1 cellular context compared by ENCODE assay signal in the genomic region with DNA sequence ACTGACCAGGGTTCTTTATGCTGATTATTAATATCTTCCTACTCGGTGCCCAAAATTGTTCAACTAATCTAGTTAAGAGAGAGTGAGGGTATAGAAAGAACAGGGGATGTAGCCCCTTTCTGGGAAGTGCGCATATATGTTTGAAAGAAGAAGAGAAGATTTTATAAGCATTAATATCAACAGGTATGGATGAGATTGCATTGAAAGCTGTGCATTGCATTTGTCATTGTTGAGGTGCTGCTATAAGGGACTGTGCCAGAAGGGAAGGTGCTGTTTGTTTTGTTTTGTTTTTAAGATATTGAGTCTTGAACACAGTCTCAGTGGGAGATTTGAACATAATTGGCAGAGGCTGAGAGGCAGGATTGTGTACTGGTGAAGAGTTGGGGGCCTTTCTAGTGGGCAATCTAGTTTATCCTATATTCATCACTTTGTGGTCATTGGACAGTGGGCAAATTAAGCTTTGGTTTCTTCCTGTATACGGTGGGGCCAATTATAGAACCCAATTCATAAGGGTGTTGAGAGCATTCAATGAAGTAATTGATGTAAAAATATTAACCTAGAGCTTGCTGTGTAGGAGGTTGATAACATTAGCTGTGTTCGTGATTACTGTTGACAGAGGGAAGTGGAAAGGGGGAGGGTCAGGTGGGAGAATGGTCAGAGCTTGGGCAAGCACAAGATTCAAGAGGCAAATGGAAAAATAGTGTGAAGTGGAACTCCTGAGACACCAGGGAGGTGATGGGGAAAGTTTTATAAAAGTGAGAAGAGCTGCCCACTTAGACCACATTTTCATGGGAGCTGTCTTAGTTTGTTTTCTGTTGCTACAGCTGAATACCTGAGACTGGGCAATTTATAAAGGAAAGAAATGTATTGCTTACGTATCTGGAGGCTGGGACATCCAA.
TF ChIP-seq lines count a peak whose summit lies in the region.

No MANE protein-coding gene starts in this region.

TF ChIP-seq in GM12878, 131 proteins besides CTCF, POLR2A, EP300 and RAD21 (continued from another document):
- TF ChIP-seq NR2C2 (IDR thresholded peaks at IDR 0.05; ENCODE audit: borderline replicate concordance, control insufficient read depth, insufficient read length, low read depth) (no peak), JUNB (IDR thresholded peaks at IDR 0.05) (no peak), MTA2 (IDR thresholded peaks at IDR 0.05; ENCODE audit: low read depth) (peak; percentile 78; the same call in 1 of the 2 replicates), ATF7 (IDR thresholded peaks at IDR 0.05; ENCODE audit: low read depth) (peak; percentile 84), MXI1 (IDR thresholded peaks at IDR 0.05; ENCODE audit: low read depth, low read length) (0 out of 2 replicates have a peak, but pooled peaks have one; percentile 38), MEF2B (IDR thresholded peaks at IDR 0.05; ENCODE audit: partially characterized antibody, poor library complexity, severe bottlenecking) (peak; percentile 53), ZBED1 (IDR thresholded peaks at IDR 0.05; ENCODE audit: borderline replicate concordance) (no peak), SPI1 (IDR thresholded peaks at IDR 0.05; ENCODE audit: borderline replicate concordance, insufficient read depth, low read depth, low read length) (peak; percentile 41; the same call in 1 of the 2 replicates), BHLHE40 (IDR thresholded peaks at IDR 0.05; ENCODE audit: borderline replicate concordance in 1 of 2, low read depth in 2 of 2, low read length in 1 of 2) (0 out of 4 replicates have a peak, but pooled peaks of 1 of the 2 experiments have one; percentile 13), STAT3 (IDR thresholded peaks at IDR 0.05; ENCODE audit: low read depth, low read length) (no peak; the same call in 1 of the 2 replicates), CBX3 (IDR thresholded peaks at IDR 0.05; ENCODE audit: borderline replicate concordance, low read depth) (no peak), WRNIP1 (IDR thresholded peaks at IDR 0.05; ENCODE audit: borderline replicate concordance, low read depth, low read length) (no peak), NBN (IDR thresholded peaks at IDR 0.05) (peak; percentile 37; the same call in 1 of the 2 replicates), HDGF (IDR thresholded peaks at IDR 0.05) (peak; percentile 62; the same call in 1 of the 2 replicates), NFIC (IDR thresholded peaks at IDR 0.05; ENCODE audit: low read depth, low read length) (peak; percentile 55), MEF2A (IDR thresholded peaks at IDR 0.05; ENCODE audit: insufficient read depth, low read depth, low read length) (0 out of 2 replicates have a peak, but pooled peaks have one; percentile 48), ZNF274 (IDR thresholded peaks at IDR 0.05; ENCODE audit: insufficient read depth, insufficient read length) (no peak), CHD2 (IDR thresholded peaks at IDR 0.05; ENCODE audit: borderline replicate concordance, low read depth, low read length) (peak; percentile 55; the same call in 1 of the 2 replicates), PAX8 (IDR thresholded peaks at IDR 0.05) (no peak), RAD51 (IDR thresholded peaks at IDR 0.05) (0 out of 2 replicates have a peak, but pooled peaks have one; percentile 21), TCF3 (IDR thresholded peaks at IDR 0.05; ENCODE audit: borderline replicate concordance, insufficient read depth, low read depth, low read length) (no peak), IKZF2 (IDR thresholded peaks at IDR 0.05) (peak; percentile 60 to 64; a peak in 2 of 4 replicates), NR2C1 (IDR thresholded peaks at IDR 0.05) (no peak), TCF12 (IDR thresholded peaks at IDR 0.05; ENCODE audit: low read depth, low read length) (no peak), CHD1 (IDR thresholded peaks at IDR 0.05; ENCODE audit: low read depth, low read length) (no peak), RUNX3 (IDR thresholded peaks at IDR 0.05; ENCODE audit: low read length) (peak; percentile 62), CEBPB (IDR thresholded peaks at IDR 0.05; ENCODE audit: borderline replicate concordance in 1 of 2, low read depth in 2 of 2, low read length in 2 of 2) (0 out of 4 replicates have a peak, but pooled peaks of 1 of the 2 experiments have one; percentile 24), SMAD1 (IDR thresholded peaks at IDR 0.05; ENCODE audit: low read depth, partially characterized antibody) (no peak), IKZF1 (conservative IDR thresholded peaks at IDR 0.05) (peak; percentile 76)
- TF ChIP-seq, protein P1, sequence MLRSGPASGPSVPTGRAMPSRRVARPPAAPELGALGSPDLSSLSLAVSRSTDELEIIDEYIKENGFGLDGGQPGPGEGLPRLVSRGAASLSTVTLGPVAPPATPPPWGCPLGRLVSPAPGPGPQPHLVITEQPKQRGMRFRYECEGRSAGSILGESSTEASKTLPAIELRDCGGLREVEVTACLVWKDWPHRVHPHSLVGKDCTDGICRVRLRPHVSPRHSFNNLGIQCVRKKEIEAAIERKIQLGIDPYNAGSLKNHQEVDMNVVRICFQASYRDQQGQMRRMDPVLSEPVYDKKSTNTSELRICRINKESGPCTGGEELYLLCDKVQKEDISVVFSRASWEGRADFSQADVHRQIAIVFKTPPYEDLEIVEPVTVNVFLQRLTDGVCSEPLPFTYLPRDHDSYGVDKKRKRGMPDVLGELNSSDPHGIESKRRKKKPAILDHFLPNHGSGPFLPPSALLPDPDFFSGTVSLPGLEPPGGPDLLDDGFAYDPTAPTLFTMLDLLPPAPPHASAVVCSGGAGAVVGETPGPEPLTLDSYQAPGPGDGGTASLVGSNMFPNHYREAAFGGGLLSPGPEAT (IDR thresholded peaks at IDR 0.05; ENCODE audit: low read depth), result peak; percentile 67
- TF ChIP-seq, protein P2, sequence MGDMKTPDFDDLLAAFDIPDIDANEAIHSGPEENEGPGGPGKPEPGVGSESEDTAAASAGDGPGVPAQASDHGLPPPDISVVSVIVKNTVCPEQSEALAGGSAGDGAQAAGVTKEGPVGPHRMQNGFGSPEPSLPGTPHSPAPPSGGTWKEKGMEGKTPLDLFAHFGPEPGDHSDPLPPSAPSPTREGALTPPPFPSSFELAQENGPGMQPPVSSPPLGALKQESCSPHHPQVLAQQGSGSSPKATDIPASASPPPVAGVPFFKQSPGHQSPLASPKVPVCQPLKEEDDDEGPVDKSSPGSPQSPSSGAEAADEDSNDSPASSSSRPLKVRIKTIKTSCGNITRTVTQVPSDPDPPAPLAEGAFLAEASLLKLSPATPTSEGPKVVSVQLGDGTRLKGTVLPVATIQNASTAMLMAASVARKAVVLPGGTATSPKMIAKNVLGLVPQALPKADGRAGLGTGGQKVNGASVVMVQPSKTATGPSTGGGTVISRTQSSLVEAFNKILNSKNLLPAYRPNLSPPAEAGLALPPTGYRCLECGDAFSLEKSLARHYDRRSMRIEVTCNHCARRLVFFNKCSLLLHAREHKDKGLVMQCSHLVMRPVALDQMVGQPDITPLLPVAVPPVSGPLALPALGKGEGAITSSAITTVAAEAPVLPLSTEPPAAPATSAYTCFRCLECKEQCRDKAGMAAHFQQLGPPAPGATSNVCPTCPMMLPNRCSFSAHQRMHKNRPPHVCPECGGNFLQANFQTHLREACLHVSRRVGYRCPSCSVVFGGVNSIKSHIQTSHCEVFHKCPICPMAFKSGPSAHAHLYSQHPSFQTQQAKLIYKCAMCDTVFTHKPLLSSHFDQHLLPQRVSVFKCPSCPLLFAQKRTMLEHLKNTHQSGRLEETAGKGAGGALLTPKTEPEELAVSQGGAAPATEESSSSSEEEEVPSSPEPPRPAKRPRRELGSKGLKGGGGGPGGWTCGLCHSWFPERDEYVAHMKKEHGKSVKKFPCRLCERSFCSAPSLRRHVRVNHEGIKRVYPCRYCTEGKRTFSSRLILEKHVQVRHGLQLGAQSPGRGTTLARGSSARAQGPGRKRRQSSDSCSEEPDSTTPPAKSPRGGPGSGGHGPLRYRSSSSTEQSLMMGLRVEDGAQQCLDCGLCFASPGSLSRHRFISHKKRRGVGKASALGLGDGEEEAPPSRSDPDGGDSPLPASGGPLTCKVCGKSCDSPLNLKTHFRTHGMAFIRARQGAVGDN (IDR thresholded peaks at IDR 0.05), result peak; percentile 26; the same call in 1 of the 2 replicates
- TF ChIP-seq, protein P3, sequence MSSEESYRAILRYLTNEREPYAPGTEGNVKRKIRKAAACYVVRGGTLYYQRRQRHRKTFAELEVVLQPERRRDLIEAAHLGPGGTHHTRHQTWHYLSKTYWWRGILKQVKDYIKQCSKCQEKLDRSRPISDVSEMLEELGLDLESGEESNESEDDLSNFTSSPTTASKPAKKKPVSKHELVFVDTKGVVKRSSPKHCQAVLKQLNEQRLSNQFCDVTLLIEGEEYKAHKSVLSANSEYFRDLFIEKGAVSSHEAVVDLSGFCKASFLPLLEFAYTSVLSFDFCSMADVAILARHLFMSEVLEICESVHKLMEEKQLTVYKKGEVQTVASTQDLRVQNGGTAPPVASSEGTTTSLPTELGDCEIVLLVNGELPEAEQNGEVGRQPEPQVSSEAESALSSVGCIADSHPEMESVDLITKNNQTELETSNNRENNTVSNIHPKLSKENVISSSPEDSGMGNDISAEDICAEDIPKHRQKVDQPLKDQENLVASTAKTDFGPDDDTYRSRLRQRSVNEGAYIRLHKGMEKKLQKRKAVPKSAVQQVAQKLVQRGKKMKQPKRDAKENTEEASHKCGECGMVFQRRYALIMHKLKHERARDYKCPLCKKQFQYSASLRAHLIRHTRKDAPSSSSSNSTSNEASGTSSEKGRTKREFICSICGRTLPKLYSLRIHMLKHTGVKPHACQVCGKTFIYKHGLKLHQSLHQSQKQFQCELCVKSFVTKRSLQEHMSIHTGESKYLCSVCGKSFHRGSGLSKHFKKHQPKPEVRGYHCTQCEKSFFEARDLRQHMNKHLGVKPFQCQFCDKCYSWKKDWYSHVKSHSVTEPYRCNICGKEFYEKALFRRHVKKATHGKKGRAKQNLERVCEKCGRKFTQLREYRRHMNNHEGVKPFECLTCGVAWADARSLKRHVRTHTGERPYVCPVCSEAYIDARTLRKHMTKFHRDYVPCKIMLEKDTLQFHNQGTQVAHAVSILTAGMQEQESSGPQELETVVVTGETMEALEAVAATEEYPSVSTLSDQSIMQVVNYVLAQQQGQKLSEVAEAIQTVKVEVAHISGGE (CRISPR knock-in tag; IDR thresholded peaks at IDR 0.05), result no peak
- TF ChIP-seq, protein P4, sequence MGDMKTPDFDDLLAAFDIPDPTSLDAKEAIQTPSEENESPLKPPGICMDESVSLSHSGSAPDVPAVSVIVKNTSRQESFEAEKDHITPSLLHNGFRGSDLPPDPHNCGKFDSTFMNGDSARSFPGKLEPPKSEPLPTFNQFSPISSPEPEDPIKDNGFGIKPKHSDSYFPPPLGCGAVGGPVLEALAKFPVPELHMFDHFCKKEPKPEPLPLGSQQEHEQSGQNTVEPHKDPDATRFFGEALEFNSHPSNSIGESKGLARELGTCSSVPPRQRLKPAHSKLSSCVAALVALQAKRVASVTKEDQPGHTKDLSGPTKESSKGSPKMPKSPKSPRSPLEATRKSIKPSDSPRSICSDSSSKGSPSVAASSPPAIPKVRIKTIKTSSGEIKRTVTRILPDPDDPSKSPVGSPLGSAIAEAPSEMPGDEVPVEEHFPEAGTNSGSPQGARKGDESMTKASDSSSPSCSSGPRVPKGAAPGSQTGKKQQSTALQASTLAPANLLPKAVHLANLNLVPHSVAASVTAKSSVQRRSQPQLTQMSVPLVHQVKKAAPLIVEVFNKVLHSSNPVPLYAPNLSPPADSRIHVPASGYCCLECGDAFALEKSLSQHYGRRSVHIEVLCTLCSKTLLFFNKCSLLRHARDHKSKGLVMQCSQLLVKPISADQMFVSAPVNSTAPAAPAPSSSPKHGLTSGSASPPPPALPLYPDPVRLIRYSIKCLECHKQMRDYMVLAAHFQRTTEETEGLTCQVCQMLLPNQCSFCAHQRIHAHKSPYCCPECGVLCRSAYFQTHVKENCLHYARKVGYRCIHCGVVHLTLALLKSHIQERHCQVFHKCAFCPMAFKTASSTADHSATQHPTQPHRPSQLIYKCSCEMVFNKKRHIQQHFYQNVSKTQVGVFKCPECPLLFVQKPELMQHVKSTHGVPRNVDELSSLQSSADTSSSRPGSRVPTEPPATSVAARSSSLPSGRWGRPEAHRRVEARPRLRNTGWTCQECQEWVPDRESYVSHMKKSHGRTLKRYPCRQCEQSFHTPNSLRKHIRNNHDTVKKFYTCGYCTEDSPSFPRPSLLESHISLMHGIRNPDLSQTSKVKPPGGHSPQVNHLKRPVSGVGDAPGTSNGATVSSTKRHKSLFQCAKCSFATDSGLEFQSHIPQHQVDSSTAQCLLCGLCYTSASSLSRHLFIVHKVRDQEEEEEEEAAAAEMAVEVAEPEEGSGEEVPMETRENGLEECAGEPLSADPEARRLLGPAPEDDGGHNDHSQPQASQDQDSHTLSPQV (IDR thresholded peaks at IDR 0.05), result no peak
- TF ChIP-seq, protein P5, sequence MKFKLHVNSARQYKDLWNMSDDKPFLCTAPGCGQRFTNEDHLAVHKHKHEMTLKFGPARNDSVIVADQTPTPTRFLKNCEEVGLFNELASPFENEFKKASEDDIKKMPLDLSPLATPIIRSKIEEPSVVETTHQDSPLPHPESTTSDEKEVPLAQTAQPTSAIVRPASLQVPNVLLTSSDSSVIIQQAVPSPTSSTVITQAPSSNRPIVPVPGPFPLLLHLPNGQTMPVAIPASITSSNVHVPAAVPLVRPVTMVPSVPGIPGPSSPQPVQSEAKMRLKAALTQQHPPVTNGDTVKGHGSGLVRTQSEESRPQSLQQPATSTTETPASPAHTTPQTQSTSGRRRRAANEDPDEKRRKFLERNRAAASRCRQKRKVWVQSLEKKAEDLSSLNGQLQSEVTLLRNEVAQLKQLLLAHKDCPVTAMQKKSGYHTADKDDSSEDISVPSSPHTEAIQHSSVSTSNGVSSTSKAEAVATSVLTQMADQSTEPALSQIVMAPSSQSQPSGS (IDR thresholded peaks at IDR 0.05; ENCODE audit: low read length), result 0 out of 2 replicates have a peak, but pooled peaks have one; percentile 45
